16 cellular contexts compared by ENCODE assay signal in the genomic region with DNA sequence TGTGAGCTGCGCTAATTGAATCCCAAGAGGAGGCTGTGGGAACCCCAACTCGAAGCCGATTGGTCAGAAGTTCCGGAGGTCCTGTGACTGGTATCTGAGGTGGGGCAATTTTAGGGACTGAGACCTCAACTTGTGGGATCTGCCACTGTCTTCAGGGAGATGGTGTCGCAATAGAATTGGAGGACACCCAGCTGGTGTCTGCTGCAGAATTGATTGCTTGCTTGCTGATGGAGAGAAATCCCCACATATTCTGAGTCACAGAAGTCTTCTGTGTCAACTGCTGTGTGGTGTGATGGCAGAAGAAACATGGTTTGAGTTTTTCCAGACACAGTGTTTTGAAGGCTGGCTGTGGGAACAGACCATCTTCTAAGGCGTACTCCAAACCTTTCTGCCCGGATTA.
A peak's percentile ranks its signal among the peaks of the same experiment; 100 is the strongest.
DNase-seq lines count a peak whose midpoint lies in the region; ATAC-seq and TF ChIP-seq lines count a peak whose summit lies in the region.
"Had no signal": no experiment of that assay in that cellular context is flagged by ENCODE, and none has a peak within 500 bp of the region (broad histone marks: within the 10 kb centered on the region; RNA-seq: fewer than 3 reads in every experiment).

No MANE protein-coding gene starts in this region.

- H3K36me3 ChIP-seq in mesodermal cell (ENCODE audit: control insufficient read depth, insufficient read depth, low read length) (no peaks in the 10 kb centered on the region), thyroid gland (no peaks in the 10 kb centered on the region), PC-3 (ENCODE audit: low read depth, low read length) (no peaks in the 10 kb centered on the region)
- H3K36me3 ChIP-seq: colonic mucosa, WERI-Rb-1 had no signal

- H3K4me1 ChIP-seq in mesodermal cell (ENCODE audit: control insufficient read depth, insufficient read depth, low read length, poor library complexity, severe bottlenecking) (peaks cover 26% of the 10 kb centered on the region), thyroid gland (no peaks in the 10 kb centered on the region), PC-3 (ENCODE audit: insufficient read depth, low read length) (no peaks in the 10 kb centered on the region)
- H3K4me1 ChIP-seq: colonic mucosa had no signal

- H3K27me3 ChIP-seq in thyroid gland (no peaks in the 10 kb centered on the region), PC-3 (ENCODE audit: low read length) (no peaks in the 10 kb centered on the region)
- H3K27me3 ChIP-seq: colonic mucosa had no signal

- ATAC-seq in HG02973 (IDR thresholded peaks at IDR 0.05; ENCODE audit: unreplicated experiment) (no peak), PC-3 (no peak)
- ATAC-seq: naive thymus-derived CD8-positive, alpha-beta T cell had no signal

- intact Hi-C loops in thyroid gland (cut with DNase I) (no loop called here), PC-3 (cut with micrococcal nuclease) (no loop called here)

- H3K4me2 ChIP-seq in PC-3 (ENCODE audit: low read length) = no peak overlapping the region

- no peaks in the 10 kb centered on the region for H3K79me2 ChIP-seq in PC-3 (ENCODE audit: low read length)

- peak overlapping the region; percentile 12 for H3K27ac ChIP-seq in mesodermal cell (ENCODE audit: low read depth, low read length, severe bottlenecking)
- no peak overlapping the region for H3K27ac ChIP-seq in thyroid gland
- H3K27ac ChIP-seq in PC-3 (ENCODE audit: low read length) = no peak overlapping the region
- H3K27ac ChIP-seq: colonic mucosa, WERI-Rb-1 had no signal

- H3K9me3 ChIP-seq in mesodermal cell (ENCODE audit: control insufficient read depth, low read length) (no peaks in the 10 kb centered on the region), thyroid gland (no peaks in the 10 kb centered on the region), PC-3 (ENCODE audit: low read length) (no peaks in the 10 kb centered on the region)
- H3K9me3 ChIP-seq: colonic mucosa had no signal

- H3K9me2 ChIP-seq in PC-3 (replicated peaks; ENCODE audit: low read length) = no peaks in the 10 kb centered on the region

- 89 to 95% methylated on average over 7 of the region's 7 CpGs for WGBS in mesodermal cell (ENCODE audit: insufficient coverage in 2 of 2), 2 experiments
- 93 to 98% methylated on average over 7 of the region's 7 CpGs for WGBS in thyroid gland, 2 donors

- no peak overlapping the region for H2AFZ ChIP-seq in PC-3 (ENCODE audit: low read length)

- POLR2A ChIA-PET in PC-3 (lab: Charles Lee; ENCODE audit: unreplicated experiment) = no interaction called here

- H4K20me1 ChIP-seq in PC-3 (ENCODE audit: low read length) = no peaks in the 10 kb centered on the region

- no TSS peak for BruUV-seq in PC-3 (replicated peaks; lab: Mats Ljungman, UMichigan)

- no peaks in the 10 kb centered on the region for H3F3A ChIP-seq in PC-3 (ENCODE audit: low read length, unreplicated experiment)

- H3K4me3 ChIP-seq in mesodermal cell (ENCODE audit: extremely low read depth, insufficient read depth, low read length, poor library complexity, severe bottlenecking) (no peak overlapping the region), thyroid gland (replicated peaks in 1 of 3) (no peak overlapping the region), PC-3 (ENCODE audit: low read length) (no peak overlapping the region)
- H3K4me3 ChIP-seq: colonic mucosa had no signal

- DNase-seq in ELF-1 (ENCODE audit: low read depth, low spot score) (peak; percentile 26), MV-4-11 (lab: John Stamatoyannopoulos, UW) (peak; percentile 54), fibroblast of gingiva (ENCODE audit: low read depth) (peak; percentile 45), thyroid gland (no peak), PC-3 (no peak), cerebellum (ENCODE audit: low spot score) (no peak)
- DNase-seq: anterior cingulate cortex; colonic mucosa; MM.1S; naive thymus-derived CD8-positive, alpha-beta T cell; NCI-H2081 treated with DMSO at 0.1 percent for 48 hours; NCI-H524 treated with DMSO at 0.1 percent for 48 hours; OCI-M1; WERI-Rb-1 had no signal

- CTCF ChIA-PET in PC-3 (lab: Charles Lee) = no interaction called here

- TF ChIP-seq CTCF in thyroid gland (IDR thresholded peaks at IDR 0.05) = no peak
- TF ChIP-seq CTCF in PC-3 (conservative IDR thresholded peaks at IDR 0.05; ENCODE audit: low read depth, low read length) = no peak

- H3K9ac ChIP-seq in PC-3 (ENCODE audit: low read length) = no peak overlapping the region

- no peak for TF ChIP-seq POLR2A in thyroid gland (IDR thresholded peaks at IDR 0.05)

Comparison
In these comparisons a context has a peak if more than half of its experiments do, and no peak if none do; other contexts are left out.
1. DNase-seq: peak in ELF-1 (single experiment), MV-4-11 (single experiment) and fibroblast of gingiva (single experiment); none in thyroid gland (0 of 2), PC-3 (single experiment) and cerebellum (single experiment).